In the genomic region with DNA sequence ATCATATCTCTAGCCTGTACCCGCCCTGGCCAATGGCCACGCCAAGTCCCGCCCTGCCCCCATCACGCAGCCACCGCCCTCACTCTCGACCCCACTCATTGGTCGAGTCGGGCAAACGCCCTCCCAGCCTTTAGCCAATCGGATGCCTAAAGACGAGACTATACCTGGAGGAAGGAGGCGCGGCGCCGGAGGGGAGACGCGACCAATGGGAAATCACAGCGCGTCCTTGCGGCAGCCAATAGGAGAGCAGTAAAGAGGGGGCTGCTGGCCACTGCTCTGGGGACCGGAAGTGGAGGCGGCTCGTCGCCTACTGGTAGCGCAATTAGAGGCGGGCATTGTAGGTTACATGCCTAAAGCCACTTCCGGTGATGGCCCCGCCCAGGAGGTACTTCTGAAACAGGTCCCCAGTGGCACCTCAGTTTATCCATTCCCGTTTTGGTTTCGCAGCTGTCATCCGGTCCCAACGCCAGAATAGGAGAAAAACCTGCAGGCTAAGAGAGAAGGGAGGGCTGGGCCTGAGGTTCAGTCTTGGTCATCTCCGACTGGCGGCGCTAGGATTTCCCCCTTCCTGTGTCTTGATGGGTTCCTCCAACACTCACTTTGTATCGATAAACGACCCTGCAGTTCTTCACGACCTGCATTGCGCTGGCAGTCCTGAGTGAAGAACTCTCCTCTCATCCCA, we compare ENCODE assay signal across 8 cellular contexts. TPM values are rescaled to one million over a fixed set of nuclear protein-coding genes. Genes with fewer than 3 reads are reported as not detected.
DNase-seq lines count a peak whose midpoint lies in the region; ATAC-seq and TF ChIP-seq lines count a peak whose summit lies in the region.

No MANE protein-coding gene starts in this region.

- in situ Hi-C loops in mammary epithelial cell (cut with MboI; ENCODE audit: low sequenced_read_pairs in 2 of 2): loop anchor here in 1 of 2 donors (25.0 kb wide), 1 partner anchor 494 kb away; no protein-coding TSS in a partner anchor

- peak overlapping the region; percentile 69 for H3K9ac ChIP-seq in mammary epithelial cell (ENCODE audit: insufficient read depth, low read length)
- H3K9ac ChIP-seq in skeletal muscle satellite cell (ENCODE audit: low read depth, low read length): peak overlapping the region; percentile 86

- H3K79me2 ChIP-seq in mammary epithelial cell (ENCODE audit: insufficient read depth, low read length): peaks cover 3% of the 10 kb centered on the region

- peaks cover 17% of the 10 kb centered on the region for H3K4me1 ChIP-seq in mammary epithelial cell (ENCODE audit: insufficient read depth, low read length)
- H3K4me1 ChIP-seq in skeletal muscle satellite cell (ENCODE audit: control insufficient read depth, insufficient read depth, low read length): peaks cover 21% of the 10 kb centered on the region

- H3K4me2 ChIP-seq in mammary epithelial cell (ENCODE audit: insufficient read depth, low read depth, low read length) (peak overlapping the region; percentile 87), skeletal muscle satellite cell (ENCODE audit: low read length) (peak overlapping the region; percentile 92)

- TF ChIP-seq CTCF in AG04449 (IDR thresholded peaks at IDR 0.05; ENCODE audit: insufficient read depth, low read length, missing control alignments) (no peak), VCaP (conservative IDR thresholded peaks at IDR 0.05) (no peak), mammary epithelial cell (conservative IDR thresholded peaks at IDR 0.05 in 1 of 2, IDR thresholded peaks at IDR 0.05 in 1 of 2; ENCODE audit: extremely low read depth in 1 of 2, insufficient read depth in 1 of 2, low read depth in 1 of 2, low read length in 2 of 2) (no peak)

- POLR2A ChIA-PET in AG04449 (lab: Yijun Ruan, JAX): interaction anchor here (1.0 to 2.6 kb wide), 5 partner anchors 113 to 174 kb away, joined by 3 to 65 read pairs (median 6); partner anchors contain the start of genes RAD51C, SUPT4H1 and TEX14

- H3K9me3 ChIP-seq in mammary epithelial cell (replicated peaks; ENCODE audit: insufficient read depth, low read length) (no peaks in the 10 kb centered on the region), iPS-18c (ENCODE audit: control insufficient read depth, insufficient read depth, low read length) (no peaks in the 10 kb centered on the region), skeletal muscle satellite cell (replicated peaks; ENCODE audit: low read length) (no peaks in the 10 kb centered on the region)

- CTCF ChIA-PET in AG04449 (lab: Yijun Ruan, JAX) (interaction anchor here (1.0 to 3.6 kb wide), 15 partner anchors 11 to 488 kb away, joined by 3 to 68 read pairs (median 5); no protein-coding TSS in a partner anchor), mammary epithelial cell (lab: Charles Lee; ENCODE audit: low non-redundant PET) (interaction anchor here (0.6 kb wide), 2 partner anchors 125 to 632 kb away, joined by 3 read pairs; no protein-coding TSS in a partner anchor)

- intact Hi-C loops in mammary epithelial cell (cut with micrococcal nuclease): loop anchor here (1.0 to 2.0 kb wide), 10 partner anchors 59 to 637 kb away; partner anchors contain the start of genes PRR11, RAD51C, SKA2 and TEX14

- H3K4me3 ChIP-seq in AG04449 (ENCODE audit: low read depth, low read length) (peak overlapping the region; percentile 84), mammary epithelial cell (replicated peaks in 1 of 3; ENCODE audit: insufficient read depth in 1 of 3, low read depth in 2 of 3, low read length in 3 of 3) (peak overlapping the region; percentile 67 to 93 (median 76)), iPS-18c (ENCODE audit: insufficient read depth, low read depth, low read length) (peak overlapping the region; percentile 80), skeletal muscle satellite cell (ENCODE audit: low read length) (peak overlapping the region; percentile 79)

- TSS peak; percentile 89 for BruUV-seq in mammary epithelial cell (replicated peaks; lab: Mats Ljungman, UMichigan)

- dilution Hi-C loops in mammary epithelial cell (cut with HindIII; ENCODE audit: low sequenced_read_pairs): no loop called here

- peak overlapping the region; percentile 100 for H2AFZ ChIP-seq in mammary epithelial cell (ENCODE audit: low read depth, low read length)

- DNase-seq in AG04449 (ENCODE audit: low read depth, low spot score) (peak; percentile 99), NCI-H2196 (lab: John Stamatoyannopoulos, UW; ENCODE audit: unreplicated experiment) (peak; percentile 100), mammary epithelial cell (peak; percentile 100)

- ATAC-seq in GM18873 (IDR thresholded peaks at IDR 0.05; ENCODE audit: low FRiP score, unreplicated experiment) (peak; percentile 88), HG03135 (IDR thresholded peaks at IDR 0.05; ENCODE audit: unreplicated experiment) (peak; percentile 84)

- H3K36me3 ChIP-seq in mammary epithelial cell (ENCODE audit: insufficient read depth, low read length): no peaks in the 10 kb centered on the region
- no peaks in the 10 kb centered on the region for H3K36me3 ChIP-seq in skeletal muscle satellite cell (ENCODE audit: insufficient read depth, low read length)

- no peaks in the 10 kb centered on the region for H3K27me3 ChIP-seq in mammary epithelial cell (ENCODE audit: insufficient read depth, low read length)
- H3K27me3 ChIP-seq in skeletal muscle satellite cell (ENCODE audit: control insufficient read depth, insufficient read depth, low read length): no peaks in the 10 kb centered on the region

- H3K27ac ChIP-seq in VCaP (peak overlapping the region; percentile 93), mammary epithelial cell (ENCODE audit: insufficient read depth, low read depth, low read length) (peak overlapping the region; percentile 72)

- no peaks in the 10 kb centered on the region for H4K20me1 ChIP-seq in mammary epithelial cell (ENCODE audit: insufficient read depth, low read length)

- WGBS in mammary epithelial cell (ENCODE audit: low coverage, missing lambda C conversion rate): 1% methylated on average over 27 of the region's 39 CpGs

RNA-seq across cellular contexts. Expression of gene MTMR4, which starts 3.6 kb away (rescaled TPM):
- total RNA-seq in mammary epithelial cell: 10 to 100 TPM; 27.8 to 27.9 TPM
- polyA plus RNA-seq in mammary epithelial cell: 25.2 TPM
- 83.6 TPM for polyA minus RNA-seq in mammary epithelial cell
- 40.6 and 46.7 TPM in 2 replicates for total RNA-seq in skeletal muscle satellite cell (2012; rRNA removed)

RNA-seq across cellular contexts. Expression of gene HSF5, which starts 29.9 kb away (rescaled TPM):
- under 1 TPM in 1 of 2 donors, not detected in 1; 0.17 TPM for total RNA-seq in mammary epithelial cell
- polyA plus RNA-seq in mammary epithelial cell: not detected
- not detected for polyA minus RNA-seq in mammary epithelial cell
- not detected in 2 replicates for total RNA-seq in skeletal muscle satellite cell (2012; rRNA removed)

Comparison
In these comparisons a context has a peak if more than half of its experiments do, and no peak if none do; other contexts are left out.
1. Peak in every context shown above with its lines: DNase-seq, ATAC-seq, H3K4me3 ChIP-seq and H3K27ac ChIP-seq.